In genomic region chr2:114661926-114662670, GRCh38 we compare ENCODE assay signal across 8 cellular contexts.
A peak's percentile ranks its signal among the peaks of the same experiment; 100 is the strongest.
DNase-seq lines count a peak whose midpoint lies in the region; ATAC-seq and TF ChIP-seq lines count a peak whose summit lies in the region.

No MANE protein-coding gene starts in this region.

- POLR2A ChIA-PET in IMR-90 (lab: Charles Lee; ENCODE audit: unreplicated experiment): no interaction called here

- WGBS in IMR-90 (ENCODE audit: extremely low coverage in 2 of 2, insufficient read length in 1 of 2), 2 experiments: 6% methylated on average over 21 of the region's 60 CpGs; no CpG with 5 or more reads in 1 of the 2 experiments

- H3K36me3 ChIP-seq in IMR-90 (ENCODE audit: control insufficient read depth, insufficient read depth, low read length): no peaks in the 10 kb centered on the region
- no peaks in the 10 kb centered on the region for H3K36me3 ChIP-seq in right atrium auricular region
- no peaks in the 10 kb centered on the region for H3K36me3 ChIP-seq in Karpas-422 (ENCODE audit: insufficient read depth, low read length)

- H4K8ac ChIP-seq in IMR-90 (ENCODE audit: low read depth in 2 of 2, low read length in 2 of 2): no peak overlapping the region

- H3K36me3 Mint-ChIP-seq in activated T-helper 17 cell treated with anti-CD3 and anti-CD28 coated beads, Interleukin-2, amount 50 U/mL, for 72 hours (ENCODE audit: low read depth): no peaks in the 10 kb centered on the region

- H3K18ac ChIP-seq in IMR-90 (ENCODE audit: low read depth, low read length): no peak overlapping the region

- BruUV-seq in IMR-90 (replicated peaks; lab: Mats Ljungman, UMichigan): no TSS peak

- H2BK20ac ChIP-seq in IMR-90 (ENCODE audit: low read depth, low read length): no peak overlapping the region

- H4K5ac ChIP-seq in IMR-90 (ENCODE audit: low read depth, low read length): no peak overlapping the region

- H3K9ac ChIP-seq in IMR-90 (ENCODE audit: low read depth, low read length) (no peak overlapping the region), Karpas-422 (ENCODE audit: low read length) (no peak overlapping the region)

- H3K4me3 Mint-ChIP-seq in activated T-helper 17 cell treated with anti-CD3 and anti-CD28 coated beads, Interleukin-2, amount 50 U/mL, for 72 hours: peak overlapping the region; percentile 66

- intact Hi-C loops in IMR-90 (cut with micrococcal nuclease): no loop called here

- TF ChIP-seq CTCF in IMR-90 (conservative IDR thresholded peaks at IDR 0.05; ENCODE audit: low read depth, low read length) (no peak), right atrium auricular region (IDR thresholded peaks at IDR 0.05) (no peak), retinal pigment epithelial cell (conservative IDR thresholded peaks at IDR 0.05; ENCODE audit: low read depth, low read length) (no peak)

- H4K20me1 ChIP-seq in IMR-90 (ENCODE audit: insufficient read depth, low read length) (no peaks in the 10 kb centered on the region), Karpas-422 (ENCODE audit: insufficient read depth, low read depth, low read length) (no peaks in the 10 kb centered on the region)

- CTCF ChIA-PET in IMR-90 (lab: Yijun Ruan, JAX): no interaction called here

- no peak overlapping the region for H2BK15ac ChIP-seq in IMR-90 (ENCODE audit: low read depth, low read length)

- peaks cover 2% of the 10 kb centered on the region; the same call in 1 of the 2 replicates for H3K9me3 ChIP-seq in IMR-90 (ENCODE audit: control insufficient read depth, insufficient read depth, low read length)
- H3K9me3 ChIP-seq in right atrium auricular region: no peaks in the 10 kb centered on the region
- H3K9me3 ChIP-seq in Karpas-422 (ENCODE audit: low read length): no peaks in the 10 kb centered on the region

- H3K27ac ChIP-seq in IMR-90 (ENCODE audit: insufficient read depth, low read length) (no peak overlapping the region), right atrium auricular region (no peak overlapping the region), Karpas-422 (ENCODE audit: low read length) (no peak overlapping the region)

- H2AK5ac ChIP-seq in IMR-90 (ENCODE audit: low read depth, low read length): no peak overlapping the region

- no peak overlapping the region for H3K23ac ChIP-seq in IMR-90 (ENCODE audit: low read depth, low read length)

- in situ Hi-C loops in IMR-90 (cut with MboI; ENCODE audit: low sequenced_read_pairs): no loop called here

- no peak overlapping the region for H4K91ac ChIP-seq in IMR-90 (ENCODE audit: insufficient read depth, low read depth, low read length)

- no peak for ATAC-seq in IMR-90 (ENCODE audit: low read depth)
- ATAC-seq in activated T-helper 17 cell treated with anti-CD3 and anti-CD28 coated beads, Interleukin-2, amount 50 U/mL, for 72 hours (replicated peaks): no peak
- no peak for ATAC-seq in HG03045 (IDR thresholded peaks at IDR 0.05; ENCODE audit: unreplicated experiment)

- no peak for TF ChIP-seq RAD21 in IMR-90 (IDR thresholded peaks at IDR 0.05; ENCODE audit: low read length)

- peaks cover 4% of the 10 kb centered on the region for H3K9me3 Mint-ChIP-seq in activated T-helper 17 cell treated with anti-CD3 and anti-CD28 coated beads, Interleukin-2, amount 50 U/mL, for 72 hours

- H2BK5ac ChIP-seq in IMR-90 (ENCODE audit: low read depth, low read length, poor library complexity, severe bottlenecking): no peak overlapping the region

- H2AFZ ChIP-seq in IMR-90 (replicated peaks; ENCODE audit: low read length, poor library complexity): peak overlapping the region; percentile 78
- H2AFZ ChIP-seq in Karpas-422 (ENCODE audit: low read length): no peak overlapping the region

- no peak overlapping the region for H3K56ac ChIP-seq in IMR-90 (ENCODE audit: extremely low read depth, insufficient read depth, low read length)

- no peak for TF ChIP-seq POLR2A in IMR-90 (IDR thresholded peaks at IDR 0.05; ENCODE audit: low read depth, low read length)

- H3K79me1 ChIP-seq in IMR-90 (ENCODE audit: low read depth in 1 of 2, low read length in 2 of 2): no peaks in the 10 kb centered on the region

- no peaks in the 10 kb centered on the region for H3K9me1 ChIP-seq in IMR-90 (ENCODE audit: insufficient read depth, low read length)

- no peak overlapping the region for H2AK9ac ChIP-seq in IMR-90 (replicated peaks; ENCODE audit: low read depth, low read length, poor library complexity)

- no peaks in the 10 kb centered on the region for H3K79me2 ChIP-seq in Karpas-422 (ENCODE audit: low read length)

- no peak overlapping the region for H3K14ac ChIP-seq in IMR-90 (replicated peaks; ENCODE audit: low read depth, low read length)

- H3K9me2 ChIP-seq in Karpas-422 (replicated peaks; ENCODE audit: insufficient read depth, low read length): no peaks in the 10 kb centered on the region

- peaks cover 37% of the 10 kb centered on the region for H3K27me3 Mint-ChIP-seq in activated T-helper 17 cell treated with anti-CD3 and anti-CD28 coated beads, Interleukin-2, amount 50 U/mL, for 72 hours

- H2BK120ac ChIP-seq in IMR-90 (ENCODE audit: low read depth, low read length): no peak overlapping the region

- H3K27me3 ChIP-seq in IMR-90 (ENCODE audit: control insufficient read depth, insufficient read depth, low read length): no peaks in the 10 kb centered on the region
- H3K27me3 ChIP-seq in right atrium auricular region: no peaks in the 10 kb centered on the region
- H3K27me3 ChIP-seq in Karpas-422 (ENCODE audit: low read length): no peaks in the 10 kb centered on the region

- H3K4ac ChIP-seq in IMR-90 (ENCODE audit: low read depth, low read length): no peak overlapping the region

- peak overlapping the region; percentile 33 for H3K4me3 ChIP-seq in IMR-90 (ENCODE audit: insufficient read depth, low read depth, low read length)
- H3K4me3 ChIP-seq in right atrium auricular region: peak overlapping the region; percentile 36 to 58
- H3K4me3 ChIP-seq in retinal pigment epithelial cell (ENCODE audit: low read length): peak overlapping the region; percentile 54
- H3K4me3 ChIP-seq in Karpas-422 (ENCODE audit: low read length): no peak overlapping the region

- dilution Hi-C loops in IMR-90 (cut with HindIII; ENCODE audit: low sequenced_read_pairs, unreplicated experiment): no loop called here

- H3K4me2 ChIP-seq in IMR-90 (ENCODE audit: low read depth, low read length) (peak overlapping the region; percentile 56), Karpas-422 (ENCODE audit: low read depth, low read length, poor library complexity, severe bottlenecking) (no peak overlapping the region)

- no peaks in the 10 kb centered on the region for H3K4me1 Mint-ChIP-seq in activated T-helper 17 cell treated with anti-CD3 and anti-CD28 coated beads, Interleukin-2, amount 50 U/mL, for 72 hours

- no peak for DNase-seq in IMR-90
- DNase-seq in right atrium auricular region (ENCODE audit: low spot score): no peak
- no peak for DNase-seq in retinal pigment epithelial cell (ENCODE audit: low read depth)
- DNase-seq in NCI-H2171 (lab: John Stamatoyannopoulos, UW): no peak
- no peak for DNase-seq in Karpas-422
- DNase-seq in stimulated activated CD4-positive, alpha-beta T cell treated with anti-CD3 and anti-CD28 coated beads, Interleukin-12 subunit alpha, Interleukin-12 subunit beta, amount 100 ng/mL, for 4 hours: no peak

- no peak overlapping the region for H3K27ac Mint-ChIP-seq in activated T-helper 17 cell treated with anti-CD3 and anti-CD28 coated beads, Interleukin-2, amount 50 U/mL, for 72 hours

- H3K4me1 ChIP-seq in IMR-90 (ENCODE audit: control insufficient read depth, insufficient read depth, low read length) (no peaks in the 10 kb centered on the region), right atrium auricular region (peaks cover 0 to 8% of the 10 kb centered on the region in 2 donors), Karpas-422 (ENCODE audit: low read length) (no peaks in the 10 kb centered on the region)

TF ChIP-seq in IMR-90, 13 proteins besides CTCF, POLR2A, EP300 and RAD21:
- TF ChIP-seq CHD1 (IDR thresholded peaks at IDR 0.05; ENCODE audit: low read depth, low read length) (no peak), BHLHE40 (IDR thresholded peaks at IDR 0.05; ENCODE audit: low read depth, low read length) (no peak), USF2 (IDR thresholded peaks at IDR 0.05; ENCODE audit: low read depth, low read length) (no peak), ELK1 (IDR thresholded peaks at IDR 0.05; ENCODE audit: borderline replicate concordance, low read depth, low read length) (no peak), RFX5 (IDR thresholded peaks at IDR 0.05; ENCODE audit: low read depth, low read length) (no peak), RCOR1 (IDR thresholded peaks at IDR 0.05; ENCODE audit: insufficient replicate concordance, low read length) (no peak), NFE2L2 (IDR thresholded peaks at IDR 0.05; ENCODE audit: low read depth, low read length) (no peak)
